ENCODE assay signal across 12 cellular contexts in genomic region chr13:77732287-77732686, GRCh38. TPM values are rescaled to one million over a fixed set of nuclear protein-coding genes. Genes with fewer than 3 reads are reported as not detected.
A peak's percentile ranks its signal among the peaks of the same experiment; 100 is the strongest.
DNase-seq lines count a peak whose midpoint lies in the region; TF ChIP-seq lines count a peak whose summit lies in the region.
"Had no signal": no experiment of that assay in that cellular context is flagged by ENCODE, and none has a peak within 500 bp of the region (broad histone marks: within the 10 kb centered on the region; RNA-seq: fewer than 3 reads in every experiment).

No MANE protein-coding gene starts in this region.

- peaks cover 9% of the 10 kb centered on the region for H3K36me3 ChIP-seq in WERI-Rb-1

- H3K27ac ChIP-seq in WERI-Rb-1 (peak overlapping the region; percentile 87), dorsolateral prefrontal cortex (peak overlapping the region in 56 of 59 donors; percentile 0 to 98 (median 78))
- H3K27ac ChIP-seq: GM23248, HL-60 had no signal

- H3K27me3 ChIP-seq in WERI-Rb-1 (ENCODE audit: insufficient read depth, low read depth, severe bottlenecking) = no peaks in the 10 kb centered on the region
- H3K27me3 ChIP-seq in dorsolateral prefrontal cortex = no peaks in the 10 kb centered on the region

- intact Hi-C loops in dorsolateral prefrontal cortex (cut with DNase I) = no loop called here

- H3K4me3 ChIP-seq in WERI-Rb-1 (ENCODE audit: low read depth, low read length) = no peak overlapping the region
- peak overlapping the region in 1 of 59 donors; percentile 30 for H3K4me3 ChIP-seq in dorsolateral prefrontal cortex
- H3K4me3 ChIP-seq: GM23248 had no signal

- TF ChIP-seq CTCF in WERI-Rb-1 (IDR thresholded peaks at IDR 0.05; ENCODE audit: low read depth, low read length) = no peak
- TF ChIP-seq CTCF in dorsolateral prefrontal cortex (IDR thresholded peaks at IDR 0.05 in 54 of 56, conservative IDR thresholded peaks at IDR 0.05 in 2 of 56; ENCODE audit: low read depth in 1 of 56, partially characterized antibody in 56 of 56) = no peak

- no peaks in the 10 kb centered on the region for H3K9me3 ChIP-seq in WERI-Rb-1 (ENCODE audit: severe bottlenecking)

- in situ Hi-C loops in G401 (cut with HindIII; ENCODE audit: low sequenced_read_pairs) = no loop called here

- DNase-seq in G401 (ENCODE audit: low spot score) (peak; percentile 45), NCI-H82 (lab: John Stamatoyannopoulos, UW) (peak; percentile 77), WERI-Rb-1 (no peak), dorsolateral prefrontal cortex (no peak), NCI-H524 treated with DMSO at 0.1 percent for 48 hours (lab: John Stamatoyannopoulos, UW) (no peak), NCI-H2081 treated with DMSO at 0.1 percent for 48 hours (lab: John Stamatoyannopoulos, UW) (no peak)
- DNase-seq in activated CD4-positive, alpha-beta T cell treated with anti-CD3 and anti-CD28 coated beads, Interleukin-2, amount 50 U/mL, for 4 hours = no peak
- DNase-seq: CD4-positive, alpha-beta T cell; DND-41; GF-D8; GM23248 had no signal

RNA-seq across cellular contexts. Expression of gene SLAIN1, which starts 34.8 kb away (rescaled TPM):
- total RNA-seq in G401 (2014; rRNA removed; shearing (Covaris generic)) = 0.24 TPM in 1 of 2 replicates, not detected in the other
- 100 to 1,000 TPM; 103 to 777 (median 227) TPM for total RNA-seq in dorsolateral prefrontal cortex
- total RNA-seq: GM23248 had no signal

Comparison
In these comparisons a context has a peak if more than half of its experiments do, and no peak if none do; other contexts are left out.
1. DNase-seq: peak in G401 (single experiment) and NCI-H82 (single experiment); none in WERI-Rb-1 (single experiment), dorsolateral prefrontal cortex (0 of 10), activated CD4-positive, alpha-beta T cell treated with anti-CD3 and anti-CD28 coated beads, Interleukin-2, amount 50 U/mL, for 4 hours (0 of 2), NCI-H524 treated with DMSO at 0.1 percent for 48 hours (single experiment) and NCI-H2081 treated with DMSO at 0.1 percent for 48 hours (single experiment).
2. RNA of gene SLAIN1, which starts 34.8 kb away (total RNA-seq): 103 to 777 TPM in dorsolateral prefrontal cortex; 0.24 TPM in G401; every median in the first group is over 10 times any median in the second.